In genomic region chr22:22930571-22931556, GRCh38 we compare ENCODE assay signal across 24 cellular contexts. TPM values are rescaled to one million over a fixed set of nuclear protein-coding genes. Genes with fewer than 3 reads are reported as not detected.
A peak's percentile ranks its signal among the peaks of the same experiment; 100 is the strongest.
DNase-seq lines count a peak whose midpoint lies in the region; ATAC-seq, FAIRE-seq and TF ChIP-seq lines count a peak whose summit lies in the region.
"Had no signal": no experiment of that assay in that cellular context is flagged by ENCODE, and none has a peak within 500 bp of the region (broad histone marks: within the 10 kb centered on the region; RNA-seq: fewer than 3 reads in every experiment).

No MANE protein-coding gene starts in this region.

- H3K27ac ChIP-seq in SU-DHL-6 (ENCODE audit: low read depth, low read length): peak overlapping the region; percentile 96
- H3K27ac ChIP-seq: GM23248, sigmoid colon, thoracic aorta had no signal

- no peak overlapping the region for H3K4me3 Mint-ChIP-seq in CD14-positive monocyte
- peak overlapping the region in 7 of 8 donors; percentile 75 to 90 (median 87) for H3K4me3 Mint-ChIP-seq in naive B cell

- no peak for TF ChIP-seq POLR2A in GM12892 (IDR thresholded peaks at IDR 0.05; ENCODE audit: low read depth, low read length)

- H3K27ac Mint-ChIP-seq in CD14-positive monocyte (peak overlapping the region in 6 of 7 donors; percentile 98 to 100 (median 100)), naive B cell (peak overlapping the region; percentile 95 to 100 (median 99))
- H3K27ac Mint-ChIP-seq: progenitor cell of endocrine pancreas had no signal

- ATAC-seq in naive B cell (ENCODE audit: low read depth in 2 of 2): no peak
- no peak for ATAC-seq in HG02571 (IDR thresholded peaks at IDR 0.05; ENCODE audit: unreplicated experiment)
- no peak for ATAC-seq in GM21619 (IDR thresholded peaks at IDR 0.05; ENCODE audit: unreplicated experiment)
- ATAC-seq: left cardiac atrium had no signal

- peak overlapping the region; percentile 62 for H3K9ac ChIP-seq in SU-DHL-6 (ENCODE audit: low read length)
- H3K9ac ChIP-seq: GM23248, SK-N-SH had no signal

- no peak overlapping the region for H3K4me3 ChIP-seq in SU-DHL-6 (ENCODE audit: insufficient read depth, low read length, poor library complexity, severe bottlenecking)
- H3K4me3 ChIP-seq: GM23248, sigmoid colon, thoracic aorta had no signal

- H3K9me2 ChIP-seq in SU-DHL-6 (replicated peaks; ENCODE audit: insufficient read depth, low read length): no peaks in the 10 kb centered on the region
- H3K9me2 ChIP-seq: SK-N-SH had no signal

- intact Hi-C loops in CD14-positive monocyte (cut with micrococcal nuclease): no loop called here

- H4K20me1 ChIP-seq in SU-DHL-6 (ENCODE audit: low read depth, low read length): no peaks in the 10 kb centered on the region

- H3K79me2 ChIP-seq in SU-DHL-6 (ENCODE audit: insufficient read depth, low read length): peaks cover 8% of the 10 kb centered on the region; the same call in 1 of the 2 replicates

- DNase-seq in CD14-positive monocyte (ENCODE audit: low spot score) (no peak), GM12892 (ENCODE audit: insufficient read length) (no peak), naive B cell (no peak), NCI-H510A (lab: John Stamatoyannopoulos, UW) (no peak), SIG-M5 treated with dmso at 0.1 percent for 504 hours (lab: John Stamatoyannopoulos, UW; ENCODE audit: unreplicated experiment) (no peak)
- DNase-seq: activated CD4-positive, alpha-beta T cell treated with anti-CD3 and anti-CD28 coated beads, Interleukin-2, amount 50 U/mL, for 48 hours; activated gamma-delta T cell; brain microvascular endothelial cell; CD4-positive, CD25-positive, alpha-beta regulatory T cell; glutamatergic neuron; GM23248; left cardiac atrium; NCI-H2107; NCI-H524; sigmoid colon; SK-N-SH had no signal

- H3K4me1 Mint-ChIP-seq in CD14-positive monocyte: peaks cover 80% of the 10 kb centered on the region
- peaks cover 80 to 100% (median 100%) of the 10 kb centered on the region in 3 donors for H3K4me1 Mint-ChIP-seq in naive B cell

- H2AFZ ChIP-seq in SU-DHL-6 (ENCODE audit: low read depth, low read length, severe bottlenecking): no peak overlapping the region
- H2AFZ ChIP-seq: GM23248 had no signal

- peaks cover 5 to 7% of the 10 kb centered on the region in 2 donors for H3K36me3 Mint-ChIP-seq in CD14-positive monocyte
- H3K36me3 Mint-ChIP-seq in naive B cell: no peaks in the 10 kb centered on the region
- H3K36me3 Mint-ChIP-seq: CD4-positive, CD25-positive, alpha-beta regulatory T cell had no signal

- no peaks in the 10 kb centered on the region for H3K9me3 ChIP-seq in SU-DHL-6 (ENCODE audit: insufficient read depth, low read length)
- H3K9me3 ChIP-seq: sigmoid colon, SK-N-SH, thoracic aorta had no signal

- no peaks in the 10 kb centered on the region for H3K36me3 ChIP-seq in SU-DHL-6 (ENCODE audit: low read length)
- H3K36me3 ChIP-seq: brain microvascular endothelial cell, sigmoid colon, thoracic aorta had no signal

- H3K9me3 Mint-ChIP-seq in CD14-positive monocyte (peaks cover 0 to 2% (median 0%) of the 10 kb centered on the region in 7 donors), naive B cell (no peaks in the 10 kb centered on the region)
- H3K9me3 Mint-ChIP-seq: CD4-positive, CD25-positive, alpha-beta regulatory T cell had no signal

- no peaks in the 10 kb centered on the region for H3K27me3 ChIP-seq in SU-DHL-6 (ENCODE audit: low read length)

- peak overlapping the region; percentile 50 for H3K4me2 ChIP-seq in SU-DHL-6 (ENCODE audit: low read depth, low read length, poor library complexity, severe bottlenecking)
- H3K4me2 ChIP-seq: SK-N-SH had no signal

- H3K27me3 Mint-ChIP-seq in CD14-positive monocyte (ENCODE audit: low read depth in 3 of 3) (peaks cover 0 to 2% (median 1%) of the 10 kb centered on the region in 3 donors), naive B cell (no peaks in the 10 kb centered on the region)
- H3K27me3 Mint-ChIP-seq: CD4-positive, CD25-positive, alpha-beta regulatory T cell had no signal

- FAIRE-seq in GM12892 (lab: Jason Lieb, UNC): peak; percentile 36
- FAIRE-seq: colon, G401.6 had no signal

- TF ChIP-seq CTCF in CD14-positive monocyte (IDR thresholded peaks at IDR 0.05) (no peak), SU-DHL-6 (IDR thresholded peaks at IDR 0.05; ENCODE audit: insufficient read depth, low read length, poor library complexity, severe bottlenecking) (no peak)

- peaks cover 37% of the 10 kb centered on the region for H3F3A ChIP-seq in SU-DHL-6 (ENCODE audit: insufficient read depth)

RNA-seq across cellular contexts. Expression of gene IGLL5, which starts 43.2 kb away (rescaled TPM):
- polyA plus RNA-seq in CD14-positive monocyte (under 1 TPM in 1 of 2 donors, not detected in 1; 0.38 TPM), naive B cell (ENCODE audit: low read depth in 6 of 6) (100 to 1,000 TPM; 233 to 640 (median 475) TPM)
- 20.3 TPM for polyA plus RNA-seq in GM12892 (2012; ENCODE audit: missing spikeins)
- polyA plus RNA-seq: AG04450, GM23248, SK-N-SH had no signal

Comparison
In these comparisons a context has a peak if more than half of its experiments do, and no peak if none do; other contexts are left out.
1. H3K4me3 Mint-ChIP-seq: peak in naive B cell (7 of 8); none in CD14-positive monocyte (0 of 2).
2. RNA of gene IGLL5, which starts 43.2 kb away (polyA plus RNA-seq): 233 to 640 TPM in naive B cell; 0.38 TPM in CD14-positive monocyte; every median in the first group is over 100 times any median in the second.